ENCODE assay signal across 26 cellular contexts in genomic region chr7:44116087-44116788, GRCh38. TPM values are rescaled to one million over a fixed set of nuclear protein-coding genes. Genes with fewer than 3 reads are reported as not detected.
"Had no signal": no experiment of that assay in that cellular context is flagged by ENCODE, and none has a peak within 500 bp of the region (broad histone marks: within the 10 kb centered on the region; RNA-seq: fewer than 3 reads in every experiment).

No MANE protein-coding gene starts in this region.

- H3K27ac ChIP-seq: gastrocnemius medialis, neutrophil, sigmoid colon, thyroid gland had no signal

- ATAC-seq: activated naive CD8-positive, alpha-beta T cell treated with anti-CD3 and anti-CD28 coated beads, Interleukin-2, amount 50 U/mL, for 24 hours; activated T-cell treated with anti-CD3 and anti-CD28 coated beads, Interleukin-2, amount 50 U/mL, for 4 hours; gastrocnemius medialis; naive thymus-derived CD8-positive, alpha-beta T cell; stimulated activated memory B cell treated with anti-CD40 and anti-IgM and Interleukin-4, amounts not matched to agents 10 μg/mL and 1 μg/mL and 100 μg/mL, for 72 hours had no signal

- H3K9me3 ChIP-seq: ascending aorta, gastrocnemius medialis, neutrophil, sigmoid colon, thyroid gland had no signal

- H3K4me3 ChIP-seq: ascending aorta, gastrocnemius medialis, sigmoid colon, thyroid gland had no signal

- DNase-seq: activated B cell treated with CpG ODN at 0.5 μM for 24 hours; activated CD4-positive, alpha-beta memory T cell treated with anti-CD3 and anti-CD28 coated beads, Interleukin-2, amount 10 ng/mL, durations not matched to agents 7 days and 5 days; activated CD4-positive, alpha-beta T cell treated with anti-CD3 and anti-CD28 coated beads for 4 hours; activated effector memory CD4-positive, alpha-beta T cell treated with Interleukin-2 at 50 U/mL for 16 hours; activated naive CD4-positive, alpha-beta T cell treated with anti-CD3 and anti-CD28 coated beads, Interleukin-2, amount 10 ng/mL, durations not matched to agents 7 days and 5 days; activated naive CD8-positive, alpha-beta T cell treated with anti-CD3 and anti-CD28 coated beads, Interleukin-2, amount 50 U/mL, for 24 hours; activated T-cell treated with anti-CD3 and anti-CD28 coated beads, Interleukin-2, amount 50 U/mL, for 4 hours; cerebellar nuclear complex; cortex of kidney; effector CD4-positive, alpha-beta T cell; gastrocnemius medialis; head of caudate nucleus; mesendoderm; naive thymus-derived CD8-positive, alpha-beta T cell; sigmoid colon; stimulated activated CD4-positive, alpha-beta T cell treated with anti-CD3 and anti-CD28 coated beads, Interleukin-4, amount 100 ng/mL, for 4 hours; T-helper 1 cell; T-helper 9 cell; thyroid gland had no signal

- H3K36me3 ChIP-seq: neutrophil had no signal

- H3K27me3 ChIP-seq: ascending aorta, gastrocnemius medialis, neutrophil, sigmoid colon, thyroid gland had no signal

- H3K4me1 ChIP-seq: thyroid gland had no signal

RNA-seq across cellular contexts. Expression of gene MYL7, which starts 24.9 kb away (rescaled TPM):
- total RNA-seq: activated B cell treated with CpG ODN at 0.5 μM for 24 hours; activated CD4-positive, alpha-beta memory T cell treated with anti-CD3 and anti-CD28 coated beads, Interleukin-2, amount 10 ng/mL, durations not matched to agents 7 days and 5 days; ascending aorta; liver; mucosa of gallbladder; naive thymus-derived CD8-positive, alpha-beta T cell; renal cortical epithelial cell; sigmoid colon; thyroid gland had no signal
- polyA plus RNA-seq: liver; naive thymus-derived CD8-positive, alpha-beta T cell had no signal

RNA-seq across cellular contexts. Expression of gene PGAM2, which starts 50.9 kb away (rescaled TPM):
- total RNA-seq: ascending aorta, kidney epithelial cell had no signal
- polyA plus RNA-seq: naive thymus-derived CD8-positive, alpha-beta T cell had no signal
